In the genomic region with DNA sequence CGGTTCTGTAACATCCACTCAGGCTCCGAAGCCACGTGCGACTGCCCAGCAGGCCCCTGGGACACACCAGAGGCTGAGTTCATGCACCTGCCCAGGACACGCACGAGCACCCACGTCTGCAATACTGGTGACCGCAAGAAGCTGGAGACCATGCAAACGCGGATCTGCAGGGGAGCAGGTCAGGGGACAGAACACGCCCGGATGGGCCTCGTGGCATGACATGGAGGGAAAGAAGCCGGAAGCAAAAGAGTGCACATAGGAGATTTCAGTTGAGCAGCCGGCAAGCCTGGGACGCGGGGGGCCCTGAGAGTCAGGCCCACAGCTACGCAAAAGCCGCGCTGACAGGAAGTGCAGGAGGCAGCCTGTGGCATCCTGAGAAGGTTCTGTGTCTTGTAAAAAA, we compare ENCODE assay signal across 17 cellular contexts.
A peak's percentile ranks its signal among the peaks of the same experiment; 100 is the strongest.
DNase-seq lines count a peak whose midpoint lies in the region; ATAC-seq, FAIRE-seq and TF ChIP-seq lines count a peak whose summit lies in the region.
"Had no signal": no experiment of that assay in that cellular context is flagged by ENCODE, and none has a peak within 500 bp of the region (broad histone marks: within the 10 kb centered on the region; RNA-seq: fewer than 3 reads in every experiment).

No MANE protein-coding gene starts in this region.

- H3K36me3 ChIP-seq in kidney (ENCODE audit: control insufficient read depth in 1 of 2, insufficient read depth in 2 of 2, low read length in 2 of 2) (no peaks in the 10 kb centered on the region), upper lobe of right lung (no peaks in the 10 kb centered on the region)
- H3K36me3 ChIP-seq: BE2C, HAP-1, SJSA1, thyroid gland had no signal

- H3K9ac ChIP-seq in kidney (ENCODE audit: low read length in 2 of 2) = no peak overlapping the region

- H3K27ac Mint-ChIP-seq in natural killer cell = no peak overlapping the region
- no peak overlapping the region for H3K27ac Mint-ChIP-seq in natural killer cell treated with Interleukin-12 subunit alpha and Interleukin-12 subunit beta and Interleukin-15 and Interleukin-18, amount 100 ng/mL, for 72 hours

- in situ Hi-C loops in GM13976 (cut with MboI; ENCODE audit: low sequenced_read_pairs, unreplicated experiment) = no loop called here

- H3K36me3 Mint-ChIP-seq in natural killer cell = peaks cover 11% of the 10 kb centered on the region
- peaks cover 11% of the 10 kb centered on the region for H3K36me3 Mint-ChIP-seq in natural killer cell treated with Interleukin-12 subunit alpha and Interleukin-12 subunit beta and Interleukin-15 and Interleukin-18, amount 100 ng/mL, for 72 hours

- peaks cover 3 to 4% of the 10 kb centered on the region in 2 donors for H3K9me3 Mint-ChIP-seq in natural killer cell
- H3K9me3 Mint-ChIP-seq in natural killer cell treated with Interleukin-12 subunit alpha and Interleukin-12 subunit beta and Interleukin-15 and Interleukin-18, amount 100 ng/mL, for 72 hours = peaks cover 8% of the 10 kb centered on the region

- peak overlapping the region; percentile 89 for H3K4me3 Mint-ChIP-seq in natural killer cell
- no peak overlapping the region for H3K4me3 Mint-ChIP-seq in natural killer cell treated with Interleukin-12 subunit alpha and Interleukin-12 subunit beta and Interleukin-15 and Interleukin-18, amount 100 ng/mL, for 72 hours

- peaks cover 18% of the 10 kb centered on the region for H3K27me3 ChIP-seq in upper lobe of right lung
- H3K27me3 ChIP-seq: BE2C, thyroid gland had no signal

- H3K4me1 ChIP-seq in kidney (ENCODE audit: control insufficient read depth in 1 of 2, insufficient read depth in 1 of 2, low read depth in 1 of 2, low read length in 2 of 2) (peaks cover 0 to 4% of the 10 kb centered on the region in 2 donors), upper lobe of right lung (peaks cover 11% of the 10 kb centered on the region)
- H3K4me1 ChIP-seq: BE2C, HAP-1, thyroid gland had no signal

- TF ChIP-seq CTCF in natural killer cell (IDR thresholded peaks at IDR 0.05) = no peak
- TF ChIP-seq CTCF in VCaP (conservative IDR thresholded peaks at IDR 0.05) = no peak
- no peak for TF ChIP-seq CTCF in kidney (IDR thresholded peaks at IDR 0.05; ENCODE audit: borderline replicate concordance, extremely low read depth, insufficient read depth)
- TF ChIP-seq CTCF in upper lobe of right lung (IDR thresholded peaks at IDR 0.05) = no peak
- TF ChIP-seq CTCF in GM13976 (IDR thresholded peaks at IDR 0.05; ENCODE audit: borderline replicate concordance, control extremely low read depth, extremely low read depth, insufficient read depth, missing control alignments) = no peak

- ATAC-seq in natural killer cell (no peak), upper lobe of right lung (no peak), GM18907 (IDR thresholded peaks at IDR 0.05; ENCODE audit: unreplicated experiment) (no peak), HG03135 (IDR thresholded peaks at IDR 0.05; ENCODE audit: unreplicated experiment) (no peak)
- ATAC-seq in natural killer cell treated with Interleukin-12 subunit alpha and Interleukin-12 subunit beta and Interleukin-15 and Interleukin-18, amount 100 ng/mL, for 72 hours = no peak

- H3K27me3 Mint-ChIP-seq in natural killer cell (ENCODE audit: low read depth in 2 of 2) = peaks cover 29 to 30% of the 10 kb centered on the region in 2 donors
- H3K27me3 Mint-ChIP-seq in natural killer cell treated with Interleukin-12 subunit alpha and Interleukin-12 subunit beta and Interleukin-15 and Interleukin-18, amount 100 ng/mL, for 72 hours = peaks cover 26 to 28% of the 10 kb centered on the region in 2 donors

- H3K27ac ChIP-seq in VCaP (peak overlapping the region; percentile 86), kidney (ENCODE audit: low read depth in 2 of 2, low read length in 2 of 2) (no peak overlapping the region), upper lobe of right lung (no peak overlapping the region)
- H3K27ac ChIP-seq: SJSA1, thyroid gland had no signal

- H3K4me1 Mint-ChIP-seq in natural killer cell = peaks cover 35 to 43% of the 10 kb centered on the region in 2 donors
- peaks cover 31 to 36% of the 10 kb centered on the region in 2 donors for H3K4me1 Mint-ChIP-seq in natural killer cell treated with Interleukin-12 subunit alpha and Interleukin-12 subunit beta and Interleukin-15 and Interleukin-18, amount 100 ng/mL, for 72 hours (ENCODE audit: low read depth in 2 of 2)

- DNase-seq in natural killer cell = no peak
- DNase-seq in natural killer cell treated with Interleukin-12 subunit alpha and Interleukin-12 subunit beta and Interleukin-15 and Interleukin-18, amount 100 ng/mL, for 72 hours (ENCODE audit: low spot score) = no peak
- peak; percentile 61 for DNase-seq in kidney
- DNase-seq in upper lobe of right lung = peak; percentile 54
- DNase-seq in GM13976 (ENCODE audit: low spot score) = no peak
- DNase-seq: BE2C; KG1; NCI-H1436; NCI-H226; stimulated activated CD4-positive, alpha-beta T cell treated with anti-CD3 and anti-CD28 coated beads, Interleukin-12 subunit alpha, Interleukin-12 subunit beta, amount 100 ng/mL, for 4 hours; thyroid gland had no signal

- no peak for FAIRE-seq in kidney (lab: Jason Lieb, UNC)
- FAIRE-seq: TTC549 had no signal

- intact Hi-C loops in natural killer cell (cut with micrococcal nuclease) (no loop called here), kidney (cut with DNase I) (no loop called here), upper lobe of right lung (cut with DNase I) (no loop called here)

- no peak overlapping the region for H3K4me3 ChIP-seq in kidney (ENCODE audit: low read length in 2 of 2)
- no peak overlapping the region for H3K4me3 ChIP-seq in upper lobe of right lung
- H3K4me3 ChIP-seq: HAP-1, SJSA1, thyroid gland had no signal

- H3K9me3 ChIP-seq in kidney (ENCODE audit: control insufficient read depth in 1 of 2, low read length in 2 of 2) (peaks cover 0 to under 1% of the 10 kb centered on the region in 2 donors), upper lobe of right lung (no peaks in the 10 kb centered on the region)
- H3K9me3 ChIP-seq: BE2C, HAP-1, SJSA1, thyroid gland had no signal

Comparison
In these comparisons a context has a peak if more than half of its experiments do, and no peak if none do; other contexts are left out.
1. DNase-seq: peak in kidney (single experiment) and upper lobe of right lung (single experiment); none in natural killer cell (single experiment), natural killer cell treated with Interleukin-12 subunit alpha and Interleukin-12 subunit beta and Interleukin-15 and Interleukin-18, amount 100 ng/mL, for 72 hours (single experiment) and GM13976 (single experiment).